In the genomic region with DNA sequence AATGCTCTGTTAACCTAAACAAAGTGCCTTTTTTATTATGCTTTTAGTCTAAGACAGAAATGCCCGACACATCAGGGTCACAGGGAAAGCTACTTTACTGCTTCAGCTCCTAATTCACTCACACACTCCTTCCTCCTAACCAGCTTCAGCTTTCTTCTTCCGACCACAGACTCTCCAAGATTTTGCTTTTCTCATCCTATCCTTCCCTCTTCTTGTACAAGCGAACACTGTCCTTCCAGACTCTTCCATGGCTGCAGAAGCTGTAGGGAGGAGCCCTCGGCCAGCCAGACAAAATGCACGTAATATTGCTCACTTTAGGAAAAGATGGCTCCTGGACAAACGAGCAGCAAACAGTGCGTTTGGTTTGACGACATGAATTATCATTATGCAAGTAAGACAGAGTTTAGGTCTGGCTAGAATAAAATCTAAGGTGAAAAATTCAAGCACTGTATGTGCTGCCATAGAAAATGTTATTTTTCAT, we compare ENCODE assay signal across 9 cellular contexts. TPM values are rescaled to one million over a fixed set of nuclear protein-coding genes. Genes with fewer than 3 reads are reported as not detected.
DNase-seq lines count a peak whose midpoint lies in the region; ATAC-seq and TF ChIP-seq lines count a peak whose summit lies in the region.
"Had no signal": no experiment of that assay in that cellular context is flagged by ENCODE, and none has a peak within 500 bp of the region (broad histone marks: within the 10 kb centered on the region; RNA-seq: fewer than 3 reads in every experiment).

No MANE protein-coding gene starts in this region.

- H3K36me3 ChIP-seq in OCI-LY3 (replicated peaks; ENCODE audit: low read depth, low read length), result no peaks in the 10 kb centered on the region

- POLR2A ChIA-PET in activated naive CD8-positive, alpha-beta T cell treated with anti-CD3 and anti-CD28 coated beads, Interleukin-2, amount 10 ng/mL, durations not matched to agents 7 days and 5 days (lab: Charles Lee), result interaction anchor here (0.6 to 4.5 kb wide), 15 partner anchors 24 to 560 kb away, joined by 3 to 66 read pairs (median 4); a partner anchor contains a TSS

- TF ChIP-seq CTCF in OCI-LY3 (IDR thresholded peaks at IDR 0.05; ENCODE audit: low read depth, low read length) (no peak), natural killer cell (IDR thresholded peaks at IDR 0.05) (no peak)

- H2AFZ ChIP-seq in OCI-LY3 (ENCODE audit: low read depth, low read length), result peak overlapping the region; percentile 99

- H3K4me3 Mint-ChIP-seq in activated naive CD8-positive, alpha-beta T cell treated with anti-CD3 and anti-CD28 coated beads, Interleukin-2, amount 10 ng/mL, durations not matched to agents 7 days and 5 days, result no peak overlapping the region
- no peak overlapping the region for H3K4me3 Mint-ChIP-seq in activated naive CD8-positive, alpha-beta T cell treated with anti-CD3 and anti-CD28 coated beads for 36 hours
- no peak overlapping the region for H3K4me3 Mint-ChIP-seq in natural killer cell

- intact Hi-C loops in natural killer cell (cut with micrococcal nuclease), result loop anchor here (2.0 to 10.0 kb wide), 3 partner anchors 48 to 560 kb away; a partner anchor contains a TSS

- no peak for DNase-seq in activated naive CD8-positive, alpha-beta T cell treated with anti-CD3 and anti-CD28 coated beads, Interleukin-2, amount 10 ng/mL, durations not matched to agents 7 days and 5 days
- DNase-seq in activated naive CD8-positive, alpha-beta T cell treated with anti-CD3 and anti-CD28 coated beads for 36 hours, result no peak
- DNase-seq in epithelial cell of prostate (ENCODE audit: low read depth, low spot score) (no peak), natural killer cell (no peak)

- H3K4me3 ChIP-seq in OCI-LY3 (ENCODE audit: low read length), result peak overlapping the region; percentile 83

- peaks cover 6% of the 10 kb centered on the region; the same call in 1 of the 2 replicates for H3K27me3 ChIP-seq in OCI-LY3 (ENCODE audit: low read depth, low read length)

- H3K27me3 Mint-ChIP-seq in activated naive CD8-positive, alpha-beta T cell treated with anti-CD3 and anti-CD28 coated beads, Interleukin-2, amount 10 ng/mL, durations not matched to agents 7 days and 5 days, result peaks cover 16% of the 10 kb centered on the region
- peaks cover 5% of the 10 kb centered on the region for H3K27me3 Mint-ChIP-seq in activated naive CD8-positive, alpha-beta T cell treated with anti-CD3 and anti-CD28 coated beads for 36 hours
- peaks cover 0 to 2% of the 10 kb centered on the region in 2 donors for H3K27me3 Mint-ChIP-seq in natural killer cell (ENCODE audit: low read depth in 2 of 2)

- no peaks in the 10 kb centered on the region for H3K36me3 Mint-ChIP-seq in activated naive CD8-positive, alpha-beta T cell treated with anti-CD3 and anti-CD28 coated beads, Interleukin-2, amount 10 ng/mL, durations not matched to agents 7 days and 5 days
- H3K36me3 Mint-ChIP-seq in activated naive CD8-positive, alpha-beta T cell treated with anti-CD3 and anti-CD28 coated beads for 36 hours, result no peaks in the 10 kb centered on the region
- H3K36me3 Mint-ChIP-seq in natural killer cell, result no peaks in the 10 kb centered on the region

- peak overlapping the region; percentile 79 for H3K9ac ChIP-seq in OCI-LY3 (ENCODE audit: low read length)

- H3K27ac Mint-ChIP-seq in activated naive CD8-positive, alpha-beta T cell treated with anti-CD3 and anti-CD28 coated beads, Interleukin-2, amount 10 ng/mL, durations not matched to agents 7 days and 5 days, result no peak overlapping the region
- no peak overlapping the region for H3K27ac Mint-ChIP-seq in activated naive CD8-positive, alpha-beta T cell treated with anti-CD3 and anti-CD28 coated beads for 36 hours
- H3K27ac Mint-ChIP-seq in natural killer cell, result no peak overlapping the region

- H3K79me2 ChIP-seq in OCI-LY3 (ENCODE audit: low read length), result no peaks in the 10 kb centered on the region

- H3K27ac ChIP-seq in OCI-LY3 (ENCODE audit: low read length) (peak overlapping the region; percentile 39), epithelial cell of prostate (peak overlapping the region; percentile 82)

- peaks cover 42% of the 10 kb centered on the region for H3K4me1 ChIP-seq in OCI-LY3 (ENCODE audit: low read length)

- peak; percentile 19 for ATAC-seq in activated naive CD8-positive, alpha-beta T cell treated with anti-CD3 and anti-CD28 coated beads, Interleukin-2, amount 10 ng/mL, durations not matched to agents 7 days and 5 days (ENCODE audit: low read depth)
- peak in 2 of 3 donors; percentile 25 to 26 for ATAC-seq in natural killer cell
- ATAC-seq in HG03521 (IDR thresholded peaks at IDR 0.05; ENCODE audit: unreplicated experiment), result no peak
- no peak for ATAC-seq in HG03108 (IDR thresholded peaks at IDR 0.05; ENCODE audit: unreplicated experiment)
- no peak for ATAC-seq in GM19455 (IDR thresholded peaks at IDR 0.05; ENCODE audit: unreplicated experiment)

- no peaks in the 10 kb centered on the region for H4K20me1 ChIP-seq in OCI-LY3 (ENCODE audit: insufficient read depth, low read length)

- peaks cover 39% of the 10 kb centered on the region for H3K4me1 Mint-ChIP-seq in activated naive CD8-positive, alpha-beta T cell treated with anti-CD3 and anti-CD28 coated beads, Interleukin-2, amount 10 ng/mL, durations not matched to agents 7 days and 5 days
- H3K4me1 Mint-ChIP-seq in activated naive CD8-positive, alpha-beta T cell treated with anti-CD3 and anti-CD28 coated beads for 36 hours, result peaks cover 38% of the 10 kb centered on the region
- peaks cover 13 to 18% of the 10 kb centered on the region in 2 donors for H3K4me1 Mint-ChIP-seq in natural killer cell

- H3K9me3 Mint-ChIP-seq in activated naive CD8-positive, alpha-beta T cell treated with anti-CD3 and anti-CD28 coated beads, Interleukin-2, amount 10 ng/mL, durations not matched to agents 7 days and 5 days, result no peaks in the 10 kb centered on the region
- no peaks in the 10 kb centered on the region for H3K9me3 Mint-ChIP-seq in activated naive CD8-positive, alpha-beta T cell treated with anti-CD3 and anti-CD28 coated beads for 36 hours
- H3K9me3 Mint-ChIP-seq in natural killer cell, result no peaks in the 10 kb centered on the region
- H3K9me3 Mint-ChIP-seq: central memory CD8-positive, alpha-beta T cell had no signal

- no peaks in the 10 kb centered on the region for H3K9me3 ChIP-seq in OCI-LY3 (ENCODE audit: insufficient read depth, low read length)

- peak overlapping the region; percentile 95 for H3K4me2 ChIP-seq in OCI-LY3 (ENCODE audit: low read length)

RNA-seq across cellular contexts. Expression of a gene that starts 47.5 kb away (rescaled TPM):
- total RNA-seq in activated naive CD8-positive, alpha-beta T cell treated with anti-CD3 and anti-CD28 coated beads, Interleukin-2, amount 10 ng/mL, durations not matched to agents 7 days and 5 days, result 100 to 1,000 TPM; 250 to 256 TPM
- 100 to 1,000 TPM; 253 to 254 TPM for total RNA-seq in activated naive CD8-positive, alpha-beta T cell treated with anti-CD3 and anti-CD28 coated beads for 36 hours
- 100 to 1,000 TPM; 223 to 298 (median 289) TPM for total RNA-seq in natural killer cell

Comparison
In these comparisons a context has a peak if more than half of its experiments do, and no peak if none do; other contexts are left out.
1. ATAC-seq: peak in activated naive CD8-positive, alpha-beta T cell treated with anti-CD3 and anti-CD28 coated beads, Interleukin-2, amount 10 ng/mL, durations not matched to agents 7 days and 5 days (single experiment) and natural killer cell (2 of 3); none in HG03521 (single experiment), HG03108 (single experiment) and GM19455 (single experiment).